2 cellular contexts compared by ENCODE assay signal in the genomic region with DNA sequence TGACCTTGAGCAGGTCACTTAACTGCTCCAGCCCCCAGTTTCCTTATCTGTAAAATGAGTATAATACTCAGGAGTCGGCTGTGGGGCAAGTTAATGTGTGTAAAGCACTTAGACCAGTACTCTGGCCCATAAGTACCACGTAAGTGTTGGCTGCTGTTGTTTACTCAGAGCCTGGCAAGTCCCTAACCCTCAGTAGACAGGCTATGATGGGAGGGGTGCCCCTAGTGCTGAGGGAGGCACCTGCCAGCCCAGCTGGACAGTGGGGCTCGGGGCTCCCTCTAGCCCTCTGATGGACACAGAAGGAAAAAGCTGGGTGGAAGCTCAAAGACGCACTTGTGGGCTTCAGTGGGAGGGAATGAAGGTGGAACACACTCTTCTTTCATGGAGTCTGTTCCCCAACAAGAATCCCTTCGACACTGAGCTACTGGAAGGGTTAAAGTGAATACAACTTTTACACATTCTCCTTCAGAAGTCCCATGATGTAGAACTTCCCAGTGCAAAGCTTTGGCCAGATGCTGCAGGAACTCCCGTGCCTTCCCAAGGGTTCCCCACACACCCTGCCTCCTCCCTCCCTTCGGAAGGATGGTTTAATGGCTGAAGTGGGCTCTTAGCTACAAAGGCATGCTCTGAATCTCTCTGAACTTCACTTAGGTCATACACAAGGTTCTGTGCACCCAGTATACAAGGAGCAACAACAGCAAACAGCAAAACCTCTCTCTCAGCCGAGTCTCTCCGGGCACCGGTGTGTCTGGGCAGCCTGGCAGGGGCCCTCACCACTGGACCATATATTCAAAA.
TF ChIP-seq lines count a peak whose summit lies in the region.

No MANE protein-coding gene starts in this region.

TF ChIP-seq in HCT116, 20 proteins besides CTCF, POLR2A, EP300 and RAD21:
- TF ChIP-seq CBX3 (IDR thresholded peaks at IDR 0.05; ENCODE audit: low read depth) (no peak), ELF1 (IDR thresholded peaks at IDR 0.05; ENCODE audit: borderline replicate concordance, low read depth) (no peak), SP1 (IDR thresholded peaks at IDR 0.05; ENCODE audit: low read depth) (no peak), ZNF274 (IDR thresholded peaks at IDR 0.05; ENCODE audit: low read depth, low read length) (no peak), CEBPB (IDR thresholded peaks at IDR 0.05; ENCODE audit: low read depth) (no peak), TCF7L2 (IDR thresholded peaks at IDR 0.05; ENCODE audit: borderline replicate concordance, extremely low read depth, insufficient read depth, insufficient read length) (no peak), EZH2phosphoT487 (IDR thresholded peaks at IDR 0.05; ENCODE audit: borderline replicate concordance) (no peak), POLR2AphosphoS5 (IDR thresholded peaks at IDR 0.05; ENCODE audit: low read depth, low read length) (no peak)
- TF ChIP-seq, protein P1, sequence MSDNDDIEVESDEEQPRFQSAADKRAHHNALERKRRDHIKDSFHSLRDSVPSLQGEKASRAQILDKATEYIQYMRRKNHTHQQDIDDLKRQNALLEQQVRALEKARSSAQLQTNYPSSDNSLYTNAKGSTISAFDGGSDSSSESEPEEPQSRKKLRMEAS (IDR thresholded peaks at IDR 0.05), result no peak
- TF ChIP-seq, protein P2, sequence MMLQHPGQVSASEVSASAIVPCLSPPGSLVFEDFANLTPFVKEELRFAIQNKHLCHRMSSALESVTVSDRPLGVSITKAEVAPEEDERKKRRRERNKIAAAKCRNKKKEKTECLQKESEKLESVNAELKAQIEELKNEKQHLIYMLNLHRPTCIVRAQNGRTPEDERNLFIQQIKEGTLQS (IDR thresholded peaks at IDR 0.05), result no peak
- TF ChIP-seq, protein P3, sequence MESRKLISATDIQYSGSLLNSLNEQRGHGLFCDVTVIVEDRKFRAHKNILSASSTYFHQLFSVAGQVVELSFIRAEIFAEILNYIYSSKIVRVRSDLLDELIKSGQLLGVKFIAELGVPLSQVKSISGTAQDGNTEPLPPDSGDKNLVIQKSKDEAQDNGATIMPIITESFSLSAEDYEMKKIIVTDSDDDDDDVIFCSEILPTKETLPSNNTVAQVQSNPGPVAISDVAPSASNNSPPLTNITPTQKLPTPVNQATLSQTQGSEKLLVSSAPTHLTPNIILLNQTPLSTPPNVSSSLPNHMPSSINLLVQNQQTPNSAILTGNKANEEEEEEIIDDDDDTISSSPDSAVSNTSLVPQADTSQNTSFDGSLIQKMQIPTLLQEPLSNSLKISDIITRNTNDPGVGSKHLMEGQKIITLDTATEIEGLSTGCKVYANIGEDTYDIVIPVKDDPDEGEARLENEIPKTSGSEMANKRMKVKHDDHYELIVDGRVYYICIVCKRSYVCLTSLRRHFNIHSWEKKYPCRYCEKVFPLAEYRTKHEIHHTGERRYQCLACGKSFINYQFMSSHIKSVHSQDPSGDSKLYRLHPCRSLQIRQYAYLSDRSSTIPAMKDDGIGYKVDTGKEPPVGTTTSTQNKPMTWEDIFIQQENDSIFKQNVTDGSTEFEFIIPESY (IDR thresholded peaks at IDR 0.05; ENCODE audit: extremely low read depth, insufficient replicate concordance, low read length), result no peak

TF ChIP-seq in GM12878, 131 proteins besides CTCF, POLR2A, EP300 and RAD21:
- TF ChIP-seq HDAC2 (IDR thresholded peaks at IDR 0.05), result no peak
- TF ChIP-seq, protein P4, sequence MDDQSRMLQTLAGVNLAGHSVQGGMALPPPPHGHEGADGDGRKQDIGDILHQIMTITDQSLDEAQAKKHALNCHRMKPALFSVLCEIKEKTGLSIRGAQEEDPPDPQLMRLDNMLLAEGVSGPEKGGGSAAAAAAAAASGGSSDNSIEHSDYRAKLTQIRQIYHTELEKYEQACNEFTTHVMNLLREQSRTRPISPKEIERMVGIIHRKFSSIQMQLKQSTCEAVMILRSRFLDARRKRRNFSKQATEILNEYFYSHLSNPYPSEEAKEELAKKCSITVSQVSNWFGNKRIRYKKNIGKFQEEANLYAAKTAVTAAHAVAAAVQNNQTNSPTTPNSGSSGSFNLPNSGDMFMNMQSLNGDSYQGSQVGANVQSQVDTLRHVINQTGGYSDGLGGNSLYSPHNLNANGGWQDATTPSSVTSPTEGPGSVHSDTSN (IDR thresholded peaks at IDR 0.05; ENCODE audit: insufficient replicate concordance, low read depth, low read length), result no peak
